22 cellular contexts compared by ENCODE assay signal in the genomic region with DNA sequence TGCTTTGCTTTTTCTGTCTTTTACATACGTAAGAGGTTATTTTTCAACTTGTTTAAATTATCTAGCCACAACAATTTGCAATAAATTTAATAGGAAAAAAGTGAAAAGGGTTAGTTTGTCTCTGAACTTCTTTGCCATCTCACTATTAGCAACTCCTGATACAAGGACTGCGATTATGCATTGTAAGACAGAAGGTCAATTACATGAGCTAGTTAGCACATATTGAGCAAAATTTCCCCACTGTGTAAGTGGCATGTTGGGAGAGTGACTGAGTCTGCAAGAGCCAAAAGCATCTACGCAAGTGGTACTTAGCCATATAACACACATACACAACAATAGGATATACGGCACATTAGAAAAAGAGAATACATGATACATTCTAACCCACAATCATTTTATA.
DNase-seq lines count a peak whose midpoint lies in the region; ATAC-seq lines count a peak whose summit lies in the region.
"Had no signal": no experiment of that assay in that cellular context is flagged by ENCODE, and none has a peak within 500 bp of the region (broad histone marks: within the 10 kb centered on the region; RNA-seq: fewer than 3 reads in every experiment).

No MANE protein-coding gene starts in this region.

- no peak overlapping the region for H2BK120ac ChIP-seq in trophoblast cell (ENCODE audit: insufficient read depth, low read length, poor library complexity)

- H2AK5ac ChIP-seq in trophoblast cell (ENCODE audit: low read length): no peak overlapping the region

- H3K27me3 ChIP-seq in trophoblast cell (ENCODE audit: insufficient read depth, low read length): no peaks in the 10 kb centered on the region
- H3K27me3 ChIP-seq: BE2C; BLaER1 treated with 17β-estradiol and CSF1 and Interleukin-3, amounts not matched to agents 10 nM and 100 nM had no signal

- H3K79me1 ChIP-seq in trophoblast cell (ENCODE audit: low read length): peaks cover 5% of the 10 kb centered on the region

- H3K36me3 ChIP-seq in trophoblast cell (ENCODE audit: control insufficient read depth in 1 of 2, insufficient read depth in 2 of 2, low read length in 2 of 2): no peaks in the 10 kb centered on the region
- H3K36me3 ChIP-seq: BE2C; BLaER1 treated with 17β-estradiol and CSF1 and Interleukin-3, amounts not matched to agents 10 nM and 100 nM; HAP-1 had no signal

- no peak overlapping the region for H3K18ac ChIP-seq in trophoblast cell (ENCODE audit: low read length)

- H4K91ac ChIP-seq in trophoblast cell (ENCODE audit: low read depth, low read length): no peak overlapping the region

- WGBS in trophoblast cell (ENCODE audit: extremely low coverage, insufficient coverage, insufficient read length): no CpG with 5 or more reads among the region's 4 CpGs

- no peaks in the 10 kb centered on the region for H3K9me3 ChIP-seq in trophoblast cell (ENCODE audit: insufficient read depth, low read depth, low read length)
- H3K9me3 ChIP-seq: A549; BE2C; BLaER1 treated with 17β-estradiol and CSF1 and Interleukin-3, amounts not matched to agents 10 nM and 100 nM; HAP-1 had no signal

- H3K4me1 ChIP-seq in trophoblast cell (ENCODE audit: control insufficient read depth in 1 of 2, insufficient read depth in 2 of 2, low read length in 2 of 2): peaks cover 3 to 5% of the 10 kb centered on the region in 2 experiments
- H3K4me1 ChIP-seq: A549; BE2C; BLaER1 treated with 17β-estradiol and CSF1 and Interleukin-3, amounts not matched to agents 10 nM and 100 nM; HAP-1 had no signal

- H3K14ac ChIP-seq in trophoblast cell (ENCODE audit: low read length): no peak overlapping the region

- H2AFZ ChIP-seq in trophoblast cell (ENCODE audit: insufficient read depth, low read length, poor library complexity): no peak overlapping the region

- no peak overlapping the region for H3K23ac ChIP-seq in trophoblast cell (ENCODE audit: low read length)

- peak; percentile 0 to 28 for DNase-seq in NCI-H524 (lab: John Stamatoyannopoulos, UW)
- DNase-seq in NCI-H524 treated with DMSO at 0.1 percent for 48 hours (lab: John Stamatoyannopoulos, UW): no peak
- DNase-seq in cerebellum (ENCODE audit: low spot score): peak; percentile 36
- DNase-seq in trophoblast cell: no peak
- DNase-seq: 8988T; ACHN; AML-193; BE2C; CD4-positive, alpha-beta T cell; CD8-positive, alpha-beta memory T cell; DMS153; DND-41; GDM1; GOT3; HFFc6 had no signal

- peak overlapping the region; percentile 50 for H3K27ac ChIP-seq in trophoblast cell (ENCODE audit: low read depth, low read length)
- H3K27ac ChIP-seq: A549; BLaER1 treated with 17β-estradiol and CSF1 and Interleukin-3, amounts not matched to agents 10 nM and 100 nM had no signal

- no peak overlapping the region for H3K4me3 ChIP-seq in trophoblast cell (ENCODE audit: low read depth, low read length)
- H3K4me3 ChIP-seq: A549; BLaER1 treated with 17β-estradiol and CSF1 and Interleukin-3, amounts not matched to agents 10 nM and 100 nM; GM12878; HAP-1 had no signal

- no peak overlapping the region for H3K4ac ChIP-seq in trophoblast cell (ENCODE audit: low read depth, low read length)

- no peak overlapping the region for H4K12ac ChIP-seq in trophoblast cell (ENCODE audit: low read depth, low read length)

- H2BK5ac ChIP-seq in trophoblast cell (ENCODE audit: low read depth, low read length, poor library complexity): no peak overlapping the region

- H3K9ac ChIP-seq in trophoblast cell (ENCODE audit: low read length): no peak overlapping the region
- H3K9ac ChIP-seq: BLaER1 treated with 17β-estradiol and CSF1 and Interleukin-3, amounts not matched to agents 10 nM and 100 nM had no signal

- ATAC-seq in HG02571 (IDR thresholded peaks at IDR 0.05; ENCODE audit: unreplicated experiment) (no peak), HG03175 (IDR thresholded peaks at IDR 0.05; ENCODE audit: unreplicated experiment) (no peak), GM19463 (IDR thresholded peaks at IDR 0.05; ENCODE audit: unreplicated experiment) (no peak)
- ATAC-seq: A549, GM12878 had no signal

- H3K4me2 ChIP-seq in trophoblast cell (ENCODE audit: low read length): no peak overlapping the region
- H3K4me2 ChIP-seq: A549; BLaER1 treated with 17β-estradiol and CSF1 and Interleukin-3, amounts not matched to agents 10 nM and 100 nM had no signal

- H2BK12ac ChIP-seq in trophoblast cell (ENCODE audit: low read length): peak overlapping the region; percentile 91

- no peaks in the 10 kb centered on the region for H3K79me2 ChIP-seq in trophoblast cell (ENCODE audit: control insufficient read depth, insufficient read depth, low read length, poor library complexity)

- H4K8ac ChIP-seq in trophoblast cell (ENCODE audit: low read depth, low read length): no peak overlapping the region

Comparison
In these comparisons a context has a peak if more than half of its experiments do, and no peak if none do; other contexts are left out.
1. DNase-seq: peak in NCI-H524 (2 of 2) and cerebellum (single experiment); none in NCI-H524 treated with DMSO at 0.1 percent for 48 hours (single experiment) and trophoblast cell (0 of 2).